Comparison of ENCODE assay signal across 23 cellular contexts in genomic region chr7:116897661-116898060, GRCh38. TPM values are rescaled to one million over a fixed set of nuclear protein-coding genes. Genes with fewer than 3 reads are reported as not detected.
DNase-seq lines count a peak whose midpoint lies in the region; ATAC-seq and TF ChIP-seq lines count a peak whose summit lies in the region.
"Had no signal": no experiment of that assay in that cellular context is flagged by ENCODE, and none has a peak within 500 bp of the region (broad histone marks: within the 10 kb centered on the region; RNA-seq: fewer than 3 reads in every experiment).

No MANE protein-coding gene starts in this region.

- no peak overlapping the region for H3K9ac ChIP-seq in mammary epithelial cell (ENCODE audit: insufficient read depth, low read length)
- H3K9ac ChIP-seq: KMS-11 had no signal

- H3K27ac ChIP-seq in heart right ventricle (no peak overlapping the region), right cardiac atrium (ENCODE audit: low read length) (no peak overlapping the region), mammary epithelial cell (ENCODE audit: insufficient read depth, low read depth, low read length) (no peak overlapping the region)
- H3K27ac ChIP-seq: C4-2B, KMS-11, RWPE1, SJSA1 had no signal

- H3K9me3 ChIP-seq in heart right ventricle (peaks cover 0 to 7% (median 0%) of the 10 kb centered on the region in 11 donors), right cardiac atrium (ENCODE audit: control insufficient read depth, low read length) (no peaks in the 10 kb centered on the region), mammary epithelial cell (replicated peaks; ENCODE audit: insufficient read depth, low read length) (no peaks in the 10 kb centered on the region)
- H3K9me3 ChIP-seq: SJSA1 had no signal

- peaks cover 0 to 39% (median 16%) of the 10 kb centered on the region in 9 donors for H3K4me1 ChIP-seq in heart right ventricle
- no peaks in the 10 kb centered on the region for H3K4me1 ChIP-seq in right cardiac atrium (ENCODE audit: control insufficient read depth, insufficient read depth, low read length)
- no peaks in the 10 kb centered on the region for H3K4me1 ChIP-seq in mammary epithelial cell (ENCODE audit: insufficient read depth, low read length)
- H3K4me1 ChIP-seq: SJSA1 had no signal

- intact Hi-C loops in heart right ventricle (cut with DNase I): no loop called here
- intact Hi-C loops in cardiac septum (cut with DNase I): no loop called here
- intact Hi-C loops in right cardiac atrium (cut with DNase I): no loop called here
- intact Hi-C loops in mammary epithelial cell (cut with micrococcal nuclease): no loop called here

- in situ Hi-C loops in mammary epithelial cell (cut with MboI; ENCODE audit: low sequenced_read_pairs in 2 of 2): no loop called here

- no TSS peak for BruUV-seq in mammary epithelial cell (replicated peaks; lab: Mats Ljungman, UMichigan)

- no peak overlapping the region for H3K4me3 ChIP-seq in heart right ventricle
- no peak overlapping the region for H3K4me3 ChIP-seq in right cardiac atrium (ENCODE audit: low read length)
- no peak overlapping the region for H3K4me3 ChIP-seq in mammary epithelial cell (replicated peaks in 1 of 3; ENCODE audit: insufficient read depth in 1 of 3, low read depth in 2 of 3, low read length in 3 of 3)
- H3K4me3 ChIP-seq: GM12878, SJSA1 had no signal

- DNase-seq in heart right ventricle: no peak
- DNase-seq in cardiac septum (ENCODE audit: low spot score): no peak
- peak; percentile 17 for DNase-seq in astrocyte of the hippocampus (ENCODE audit: low read depth, low spot score)
- DNase-seq in right cardiac atrium: no peak
- peak; percentile 26 for DNase-seq in superior temporal gyrus (ENCODE audit: extremely low spot score)
- no peak for DNase-seq in mammary epithelial cell
- DNase-seq: DND-41; GDM1; HFFc6; NCI-H1092 treated with DMSO at 0.1 percent for 48 hours; NCI-H1694; NCI-H2107; NCI-H226; NCI-H69; NK-92 treated with Interleukin-12 subunit alpha and Interleukin-12 subunit beta, amount 100 ng/mL, for 24 hours; PC-3 had no signal

- WGBS in heart right ventricle, 2 donors: 58 to 79% methylated on average over 4 of the region's 4 CpGs
- 79% methylated on average over 4 of the region's 4 CpGs for WGBS in right cardiac atrium
- 85% methylated on average over 4 of the region's 4 CpGs for WGBS in mammary epithelial cell (ENCODE audit: low coverage, missing lambda C conversion rate)

- ATAC-seq in heart right ventricle: peak in 5 of 8 donors; percentile 47 to 66 (median 57)
- ATAC-seq in right cardiac atrium: peak; percentile 44 to 45
- ATAC-seq in GM19035 (IDR thresholded peaks at IDR 0.05; ENCODE audit: unreplicated experiment): no peak
- no peak for ATAC-seq in GM21717 (IDR thresholded peaks at IDR 0.05; ENCODE audit: unreplicated experiment)
- ATAC-seq: GM12878, PC-3 had no signal

- dilution Hi-C loops in mammary epithelial cell (cut with HindIII; ENCODE audit: low sequenced_read_pairs): no loop called here

- CTCF ChIA-PET in mammary epithelial cell (lab: Charles Lee; ENCODE audit: low non-redundant PET): no interaction called here

- H2AFZ ChIP-seq in mammary epithelial cell (ENCODE audit: low read depth, low read length): no peak overlapping the region

- no peaks in the 10 kb centered on the region for H3K27me3 ChIP-seq in heart right ventricle
- no peaks in the 10 kb centered on the region for H3K27me3 ChIP-seq in right cardiac atrium (ENCODE audit: control insufficient read depth, insufficient read depth)
- H3K27me3 ChIP-seq in mammary epithelial cell (ENCODE audit: insufficient read depth, low read length): no peaks in the 10 kb centered on the region
- H3K27me3 ChIP-seq: SJSA1 had no signal

- H3K36me3 ChIP-seq in heart right ventricle: peaks cover 0 to 83% (median 18%) of the 10 kb centered on the region in 9 donors
- peaks cover 8% of the 10 kb centered on the region for H3K36me3 ChIP-seq in mammary epithelial cell (ENCODE audit: insufficient read depth, low read length)

- no peak overlapping the region for H3K4me2 ChIP-seq in mammary epithelial cell (ENCODE audit: insufficient read depth, low read depth, low read length)
- H3K4me2 ChIP-seq: KMS-11 had no signal

- no peaks in the 10 kb centered on the region for H4K20me1 ChIP-seq in mammary epithelial cell (ENCODE audit: insufficient read depth, low read length)

- TF ChIP-seq CTCF in heart right ventricle (IDR thresholded peaks at IDR 0.05) (no peak), mammary epithelial cell (conservative IDR thresholded peaks at IDR 0.05 in 1 of 2, IDR thresholded peaks at IDR 0.05 in 1 of 2; ENCODE audit: extremely low read depth in 1 of 2, insufficient read depth in 1 of 2, low read depth in 1 of 2, low read length in 2 of 2) (no peak)

- peaks cover 35% of the 10 kb centered on the region for H3K79me2 ChIP-seq in mammary epithelial cell (ENCODE audit: insufficient read depth, low read length)

RNA-seq across cellular contexts. Expression of gene CAPZA2, which starts 35.3 kb away (rescaled TPM):
- total RNA-seq in heart right ventricle (100 to 1,000 TPM; 285 to 416 (median 345) TPM), cardiac septum (313 TPM), right cardiac atrium (100 to 1,000 TPM; 318 to 447 (median 349) TPM), mammary epithelial cell (100 to 1,000 TPM; 101 to 152 TPM)
- polyA plus RNA-seq in heart right ventricle (10 to 100 TPM; 39.4 to 93.0 TPM), right cardiac atrium (71.9 TPM), mammary epithelial cell (50.5 TPM)
- polyA minus RNA-seq in mammary epithelial cell: 46.5 TPM

RNA-seq across cellular contexts. Expression of gene ST7, which starts 55.6 kb away (rescaled TPM):
- total RNA-seq in heart right ventricle: 10 to 100 TPM; 20.6 to 40.2 (median 24.4) TPM
- polyA plus RNA-seq in heart right ventricle: 10 to 100 TPM; 20.1 to 22.7 TPM
- 23.4 TPM for total RNA-seq in cardiac septum
- total RNA-seq in right cardiac atrium: 10 to 100 TPM; 35.2 to 36.8 (median 36.3) TPM
- polyA plus RNA-seq in right cardiac atrium: 25.0 TPM
- 10 to 100 TPM; 17.4 to 19.7 TPM for total RNA-seq in mammary epithelial cell
- polyA plus RNA-seq in mammary epithelial cell: 15.7 TPM
- 36.2 TPM for polyA minus RNA-seq in mammary epithelial cell

Comparison
In these comparisons a context has a peak if more than half of its experiments do, and no peak if none do; other contexts are left out.
1. ATAC-seq: peak in heart right ventricle (5 of 8) and right cardiac atrium (2 of 2); none in GM19035 (single experiment) and GM21717 (single experiment).
2. DNase-seq: peak in astrocyte of the hippocampus (single experiment) and superior temporal gyrus (single experiment); none in heart right ventricle (0 of 2), cardiac septum (single experiment), right cardiac atrium (0 of 3) and mammary epithelial cell (single experiment).